In the genomic region with DNA sequence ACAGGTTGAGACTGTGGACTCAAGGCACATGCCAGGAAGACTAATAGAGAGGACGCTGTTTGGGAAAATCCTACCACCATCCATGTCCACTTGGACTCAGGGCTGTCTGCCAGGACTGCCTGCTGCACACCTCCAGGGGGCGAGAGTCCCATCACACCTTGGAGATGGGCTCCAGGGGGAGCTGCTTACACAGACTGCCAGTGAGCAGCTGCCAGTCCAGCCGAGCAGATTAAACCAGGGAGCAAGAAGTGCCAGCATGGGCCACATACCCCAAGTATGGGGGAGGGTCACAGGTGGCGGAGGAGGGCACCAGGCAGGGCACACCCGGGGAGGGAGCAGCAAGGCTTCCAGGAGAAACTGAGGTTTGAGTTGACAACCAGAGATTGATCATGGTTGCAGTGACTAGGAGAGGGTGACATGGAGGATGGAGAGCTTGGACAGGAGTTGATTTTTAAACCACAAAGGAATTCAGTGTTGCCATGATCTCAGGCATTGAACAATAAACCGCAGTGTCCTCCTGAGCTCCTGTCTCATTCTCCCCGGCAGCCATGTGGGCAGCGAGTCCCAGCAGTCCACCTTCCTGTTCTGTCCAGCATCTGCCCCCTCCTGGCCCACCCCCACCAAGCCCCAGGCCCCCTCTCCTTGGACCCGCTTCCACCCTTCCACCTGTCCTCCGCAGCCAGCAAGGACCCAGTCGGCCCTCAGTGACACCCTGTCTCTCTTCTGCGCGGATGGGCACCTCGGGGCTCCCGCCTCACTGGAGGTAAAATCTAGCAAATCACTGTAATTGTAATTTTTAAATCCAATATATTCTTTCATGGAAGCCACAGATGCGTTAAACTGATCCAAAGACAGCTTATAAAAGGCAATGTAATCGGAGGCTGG, we compare ENCODE assay signal across 9 cellular contexts. TPM values are rescaled to one million over a fixed set of nuclear protein-coding genes. Genes with fewer than 3 reads are reported as not detected.
DNase-seq lines count a peak whose midpoint lies in the region; ATAC-seq and TF ChIP-seq lines count a peak whose summit lies in the region.
"Had no signal": no experiment of that assay in that cellular context is flagged by ENCODE, and none has a peak within 500 bp of the region (broad histone marks: within the 10 kb centered on the region; RNA-seq: fewer than 3 reads in every experiment).

No MANE protein-coding gene starts in this region.

- H2BK15ac ChIP-seq in mesenchymal stem cell (ENCODE audit: low read depth, poor library complexity, severe bottlenecking), result no peak overlapping the region

- H3K4me3 ChIP-seq in mesenchymal stem cell (ENCODE audit: insufficient read depth in 1 of 2, low read depth in 1 of 2, low read length in 2 of 2), result no peak overlapping the region
- H3K4me3 ChIP-seq: prostate gland had no signal

- peak; percentile 41 for TF ChIP-seq CTCF in GM13977 (IDR thresholded peaks at IDR 0.05; ENCODE audit: extremely low read depth, insufficient read depth, missing control alignments)
- TF ChIP-seq CTCF in RWPE1 (conservative IDR thresholded peaks at IDR 0.05; ENCODE audit: low read depth), result no peak

- no peak overlapping the region for H3K23ac ChIP-seq in mesenchymal stem cell (ENCODE audit: low read length in 2 of 2)

- no peak overlapping the region for H3K4me3 Mint-ChIP-seq in activated T-cell treated with anti-CD3 and anti-CD28 coated beads, Interleukin-2, amount 50 U/mL, for 4 hours

- H3K27ac ChIP-seq in RWPE1 (peak overlapping the region; percentile 99; the same call in 1 of the 2 replicates), mesenchymal stem cell (ENCODE audit: low read length, poor library complexity, severe bottlenecking) (no peak overlapping the region)
- H3K27ac ChIP-seq: prostate gland had no signal

- H3K4me1 Mint-ChIP-seq in activated T-cell treated with anti-CD3 and anti-CD28 coated beads, Interleukin-2, amount 50 U/mL, for 4 hours (ENCODE audit: low read depth), result peaks cover 7% of the 10 kb centered on the region

- no peaks in the 10 kb centered on the region for H3K36me3 ChIP-seq in mesenchymal stem cell (ENCODE audit: control insufficient read depth in 1 of 2, insufficient read depth in 2 of 2, low read depth in 1 of 2, low read length in 2 of 2)
- H3K36me3 ChIP-seq: prostate gland had no signal

- H4K8ac ChIP-seq in mesenchymal stem cell (ENCODE audit: low read length), result peak overlapping the region; percentile 14

- H3K79me1 ChIP-seq in mesenchymal stem cell (replicated peaks; ENCODE audit: low read length, poor library complexity, severe bottlenecking), result peaks cover 9% of the 10 kb centered on the region

- H3K9ac ChIP-seq in mesenchymal stem cell (ENCODE audit: low read length), result no peak overlapping the region

- no peaks in the 10 kb centered on the region for H3K9me3 Mint-ChIP-seq in activated T-cell treated with anti-CD3 and anti-CD28 coated beads, Interleukin-2, amount 50 U/mL, for 4 hours

- peaks cover 6% of the 10 kb centered on the region for H3K27me3 Mint-ChIP-seq in activated T-cell treated with anti-CD3 and anti-CD28 coated beads, Interleukin-2, amount 50 U/mL, for 4 hours (ENCODE audit: low read depth)

- CTCF ChIA-PET in RWPE1 (lab: Yijun Ruan, JAX), result interaction anchor here (0.6 to 3.7 kb wide), 32 partner anchors 9 to 489 kb away, joined by 3 to 102 read pairs (median 4); no protein-coding TSS in a partner anchor

- POLR2A ChIA-PET in RWPE1 (lab: Yijun Ruan, JAX; ENCODE audit: low non-redundant PET), result interaction anchor here (1.6 kb wide), 1 partner anchor 213 kb away, joined by 4 read pairs; no protein-coding TSS in a partner anchor

- no peaks in the 10 kb centered on the region for H3K9me3 ChIP-seq in mesenchymal stem cell (ENCODE audit: control insufficient read depth, low read length)
- H3K9me3 ChIP-seq: prostate gland had no signal

- H3K14ac ChIP-seq in mesenchymal stem cell (ENCODE audit: low read length in 2 of 2), result no peak overlapping the region

- no peaks in the 10 kb centered on the region for H3K36me3 Mint-ChIP-seq in activated T-cell treated with anti-CD3 and anti-CD28 coated beads, Interleukin-2, amount 50 U/mL, for 4 hours (ENCODE audit: insufficient read depth)

- H3K4me2 ChIP-seq in mesenchymal stem cell (ENCODE audit: low read length, poor library complexity, severe bottlenecking), result no peak overlapping the region

- in situ Hi-C loops in GM13977 (cut with MboI; ENCODE audit: low pct_unique_long_range_greater_than_20kb, low sequenced_read_pairs, unreplicated experiment), result loop anchor here (10.0 kb wide), 1 partner anchor 210 kb away; no protein-coding TSS in a partner anchor

- no peak for ATAC-seq in activated T-cell treated with anti-CD3 and anti-CD28 coated beads, Interleukin-2, amount 50 U/mL, for 4 hours
- ATAC-seq in activated CD4-positive, CD25-positive, alpha-beta regulatory T cell treated with anti-CD3 and anti-CD28 coated beads, Interleukin-2, amount 50 U/mL, for 24 hours, result no peak

- H2BK120ac ChIP-seq in mesenchymal stem cell (ENCODE audit: low read depth, low read length), result no peak overlapping the region

- 87% methylated on average over 16 of the region's 17 CpGs for WGBS in mesenchymal stem cell

- no peak overlapping the region for H2AK5ac ChIP-seq in mesenchymal stem cell (ENCODE audit: low read length, severe bottlenecking)

- H4K91ac ChIP-seq in mesenchymal stem cell (ENCODE audit: low read length), result no peak overlapping the region

- H2BK12ac ChIP-seq in mesenchymal stem cell (ENCODE audit: low read length in 2 of 2), result no peak overlapping the region

- peaks cover 0 to 25% of the 10 kb centered on the region in 2 experiments for H3K27me3 ChIP-seq in mesenchymal stem cell (ENCODE audit: control insufficient read depth in 1 of 2, insufficient read depth in 1 of 2, low read length in 2 of 2)

- H2AFZ ChIP-seq in mesenchymal stem cell (ENCODE audit: low read depth, low read length), result no peak overlapping the region

- H3K4me1 ChIP-seq in mesenchymal stem cell (ENCODE audit: control insufficient read depth, insufficient read depth, low read depth, low read length), result peaks cover 33% of the 10 kb centered on the region
- H3K4me1 ChIP-seq: prostate gland had no signal

- no peak overlapping the region for H3K4ac ChIP-seq in mesenchymal stem cell (ENCODE audit: low read depth in 1 of 2, low read length in 2 of 2)

- H2BK5ac ChIP-seq in mesenchymal stem cell (ENCODE audit: low read depth, low read length, poor library complexity, severe bottlenecking), result no peak overlapping the region

- no peak overlapping the region for H3K18ac ChIP-seq in mesenchymal stem cell (ENCODE audit: low read depth in 1 of 2, low read length in 2 of 2)

- DNase-seq in NCI-H1092 treated with DMSO at 0.1 percent for 48 hours (lab: John Stamatoyannopoulos, UW) (peak; percentile 28), NCI-H1092 (lab: John Stamatoyannopoulos, UW) (no peak), GM13977 (ENCODE audit: low spot score) (no peak), RWPE1 (ENCODE audit: low spot score) (no peak), mesenchymal stem cell (no peak), AML-193 (lab: John Stamatoyannopoulos, UW) (no peak)
- DNase-seq in activated T-cell treated with anti-CD3 and anti-CD28 coated beads, Interleukin-2, amount 50 U/mL, for 4 hours, result no peak

RNA-seq across cellular contexts. Expression of a gene that starts 3.1 kb away (rescaled TPM):
- 11.6 TPM for polyA plus RNA-seq in mesenchymal stem cell (2013, experiment 1 of 2)
- 11.1 TPM for polyA plus RNA-seq in mesenchymal stem cell (2013, experiment 2 of 2)
- 1 to 10 TPM; 2.7 to 3.7 (median 3.2) TPM for total RNA-seq in activated T-cell treated with anti-CD3 and anti-CD28 coated beads, Interleukin-2, amount 50 U/mL, for 4 hours

RNA-seq across cellular contexts. Expression of a gene that starts 30.0 kb away (rescaled TPM):
- polyA plus RNA-seq in mesenchymal stem cell (2013, experiment 1 of 2), result 23.6 TPM
- 26.5 TPM for polyA plus RNA-seq in mesenchymal stem cell (2013, experiment 2 of 2)
- total RNA-seq in activated T-cell treated with anti-CD3 and anti-CD28 coated beads, Interleukin-2, amount 50 U/mL, for 4 hours, result 10 to 100 TPM; 11.9 to 15.5 (median 13.9) TPM
